13 cellular contexts compared by ENCODE assay signal in genomic region chr9:93295031-93295430, GRCh38.
DNase-seq lines count a peak whose midpoint lies in the region; ATAC-seq and FAIRE-seq lines count a peak whose summit lies in the region.
"Had no signal": no experiment of that assay in that cellular context is flagged by ENCODE, and none has a peak within 500 bp of the region (broad histone marks: within the 10 kb centered on the region; RNA-seq: fewer than 3 reads in every experiment).

No MANE protein-coding gene starts in this region.

- ATAC-seq in Right ventricle myocardium inferior (no peak), HG02852 (IDR thresholded peaks at IDR 0.05; ENCODE audit: unreplicated experiment) (no peak), GM19455 (IDR thresholded peaks at IDR 0.05; ENCODE audit: unreplicated experiment) (no peak)

- peak; percentile 83 for DNase-seq in cardiac septum (ENCODE audit: low spot score)
- DNase-seq in Right ventricle myocardium inferior (ENCODE audit: missing footprints): no peak
- peak; percentile 86 for DNase-seq in mesenteric fat pad (ENCODE audit: low spot score)
- no peak for DNase-seq in NCI-H1105 (lab: John Stamatoyannopoulos, UW)
- DNase-seq in COLO829 (ENCODE audit: low spot score): no peak
- DNase-seq: erythroblast, mesenchymal stem cell, NCI-H2171 treated with DMSO at 0.1 percent for 48 hours had no signal

- peak; percentile 93 for FAIRE-seq in endometrium (lab: Jason Lieb, UNC)
- FAIRE-seq: D721Med, HTR-8/SVneo had no signal

- intact Hi-C loops in cardiac septum (cut with DNase I): no loop called here
- intact Hi-C loops in Right ventricle myocardium inferior (cut with DNase I): no loop called here

Comparison
In these comparisons a context has a peak if more than half of its experiments do, and no peak if none do; other contexts are left out.
1. DNase-seq: peak in cardiac septum (single experiment) and mesenteric fat pad (single experiment); none in Right ventricle myocardium inferior (single experiment), NCI-H1105 (single experiment) and COLO829 (single experiment).